In the genomic region with DNA sequence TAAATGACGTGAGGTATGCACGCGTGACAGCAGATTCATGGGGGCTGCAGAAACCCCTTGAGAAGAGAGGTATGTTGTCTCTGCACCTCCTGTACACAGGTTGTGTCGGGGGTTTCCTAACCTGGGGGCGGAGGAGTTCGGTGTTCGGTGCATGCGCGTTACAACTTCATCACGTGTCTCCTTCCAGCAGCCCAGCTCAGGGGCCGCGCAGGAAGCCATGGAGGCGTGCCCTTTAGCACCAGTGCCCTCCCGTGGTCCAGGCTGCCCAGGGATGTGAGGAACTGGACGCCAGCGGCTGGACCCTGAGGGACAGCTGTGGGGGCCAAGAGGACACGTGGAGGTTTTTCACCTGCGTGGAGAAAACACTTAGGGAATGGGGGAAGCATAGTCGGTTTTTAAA, we compare ENCODE assay signal across 17 cellular contexts.
DNase-seq lines count a peak whose midpoint lies in the region; ATAC-seq and TF ChIP-seq lines count a peak whose summit lies in the region.
"Had no signal": no experiment of that assay in that cellular context is flagged by ENCODE, and none has a peak within 500 bp of the region (broad histone marks: within the 10 kb centered on the region; RNA-seq: fewer than 3 reads in every experiment).

No MANE protein-coding gene starts in this region.

- no peak for TF ChIP-seq EP300 in sigmoid colon (IDR thresholded peaks at IDR 0.05)

- no peaks in the 10 kb centered on the region for H3K36me3 ChIP-seq in lower lobe of right lung
- no peaks in the 10 kb centered on the region for H3K36me3 ChIP-seq in sigmoid colon

- no peaks in the 10 kb centered on the region for H3K9me3 ChIP-seq in lower lobe of right lung
- no peaks in the 10 kb centered on the region for H3K9me3 ChIP-seq in sigmoid colon
- H3K9me3 ChIP-seq: BLaER1, Caco-2 had no signal

- peaks cover 3 to 4% of the 10 kb centered on the region in 2 donors for H3K9me3 Mint-ChIP-seq in effector memory CD8-positive, alpha-beta T cell

- no peak overlapping the region for H3K27ac Mint-ChIP-seq in effector memory CD8-positive, alpha-beta T cell
- H3K27ac Mint-ChIP-seq: CD8-positive, alpha-beta memory T cell; HFFc6 had no signal

- no peaks in the 10 kb centered on the region for H3K27me3 Mint-ChIP-seq in effector memory CD8-positive, alpha-beta T cell
- H3K27me3 Mint-ChIP-seq: CD8-positive, alpha-beta memory T cell had no signal

- intact Hi-C loops in cardiac septum (cut with DNase I): no loop called here
- intact Hi-C loops in Right ventricle myocardium inferior (cut with DNase I): no loop called here
- intact Hi-C loops in lower lobe of right lung (cut with DNase I): no loop called here
- intact Hi-C loops in sigmoid colon (cut with DNase I): no loop called here

- H3K4me3 ChIP-seq in lower lobe of right lung (no peak overlapping the region), sigmoid colon (no peak overlapping the region)
- H3K4me3 ChIP-seq: BLaER1 had no signal

- TF ChIP-seq CTCF in lower lobe of right lung (IDR thresholded peaks at IDR 0.05) (no peak), sigmoid colon (IDR thresholded peaks at IDR 0.05) (no peak)

- peaks cover 5% of the 10 kb centered on the region for H3K36me3 Mint-ChIP-seq in effector memory CD8-positive, alpha-beta T cell (ENCODE audit: insufficient read depth)

- ATAC-seq in Right ventricle myocardium inferior (no peak), lower lobe of right lung (no peak)
- no peak for ATAC-seq in effector memory CD8-positive, alpha-beta T cell (replicated peaks)

- WGBS in sigmoid colon, 2 donors: 93 to 94% methylated on average over 19 of the region's 19 CpGs

- peak; percentile 39 for DNase-seq in cardiac septum (ENCODE audit: low spot score)
- DNase-seq in Right ventricle myocardium inferior (ENCODE audit: missing footprints): no peak
- DNase-seq in lower lobe of right lung: peak; percentile 34
- DNase-seq in sigmoid colon: peak; percentile 43
- DNase-seq in effector memory CD8-positive, alpha-beta T cell: no peak
- DNase-seq in NCI-H128 (lab: John Stamatoyannopoulos, UW; ENCODE audit: unreplicated experiment): no peak
- no peak for DNase-seq in medulla oblongata (ENCODE audit: extremely low spot score)
- DNase-seq in NCI-H1417 (lab: John Stamatoyannopoulos, UW): no peak
- DNase-seq: 8988T; AML-193; CD8-positive, alpha-beta memory T cell; DND-41; GF-D8; HCEC 1CT; HFFc6 had no signal

- no peak overlapping the region for H3K4me3 Mint-ChIP-seq in effector memory CD8-positive, alpha-beta T cell
- H3K4me3 Mint-ChIP-seq: CD8-positive, alpha-beta memory T cell; HFFc6 had no signal

- TF ChIP-seq POLR2A in sigmoid colon (IDR thresholded peaks at IDR 0.05): no peak

- H3K27ac ChIP-seq in lower lobe of right lung: no peak overlapping the region
- no peak overlapping the region for H3K27ac ChIP-seq in sigmoid colon
- H3K27ac ChIP-seq: BLaER1 had no signal

- no peaks in the 10 kb centered on the region for H3K4me1 Mint-ChIP-seq in effector memory CD8-positive, alpha-beta T cell (ENCODE audit: low read depth in 2 of 2)
- H3K4me1 Mint-ChIP-seq: CD8-positive, alpha-beta memory T cell had no signal

- H3K27me3 ChIP-seq in lower lobe of right lung (ENCODE audit: low read depth) (no peaks in the 10 kb centered on the region), sigmoid colon (no peaks in the 10 kb centered on the region)
- H3K27me3 ChIP-seq: BLaER1 had no signal

- H3K4me1 ChIP-seq in lower lobe of right lung (no peaks in the 10 kb centered on the region), sigmoid colon (no peaks in the 10 kb centered on the region)
- H3K4me1 ChIP-seq: Caco-2 had no signal

Comparison
In these comparisons a context has a peak if more than half of its experiments do, and no peak if none do; other contexts are left out.
1. DNase-seq: peak in cardiac septum (single experiment), lower lobe of right lung (single experiment) and sigmoid colon (single experiment); none in Right ventricle myocardium inferior (single experiment), effector memory CD8-positive, alpha-beta T cell (0 of 3), NCI-H128 (single experiment), medulla oblongata (single experiment) and NCI-H1417 (0 of 3).